In genomic region chr11:104934594-104934993, GRCh38 we compare ENCODE assay signal across 26 cellular contexts. TPM values are rescaled to one million over a fixed set of nuclear protein-coding genes. Genes with fewer than 3 reads are reported as not detected.
A peak's percentile ranks its signal among the peaks of the same experiment; 100 is the strongest.
DNase-seq lines count a peak whose midpoint lies in the region; ATAC-seq and TF ChIP-seq lines count a peak whose summit lies in the region.
"Had no signal": no experiment of that assay in that cellular context is flagged by ENCODE, and none has a peak within 500 bp of the region (broad histone marks: within the 10 kb centered on the region; RNA-seq: fewer than 3 reads in every experiment).

No MANE protein-coding gene starts in this region.

- H3K36me3 ChIP-seq in CD4-positive, alpha-beta memory T cell (ENCODE audit: insufficient read depth, low read length): no peaks in the 10 kb centered on the region
- H3K36me3 ChIP-seq in naive thymus-derived CD4-positive, alpha-beta T cell (ENCODE audit: control insufficient read depth in 2 of 3, insufficient read depth in 3 of 3, low read length in 3 of 3): no peaks in the 10 kb centered on the region
- H3K36me3 ChIP-seq: adrenal gland, sigmoid colon, upper lobe of left lung had no signal

- CTCF ChIA-PET in CD4-positive, alpha-beta memory T cell (lab: Charles Lee; ENCODE audit: partially characterized antibody): interaction anchor here (0.6 to 3.1 kb wide), 4 partner anchors 12 to 228 kb away, joined by 3 to 10 read pairs (median 3); no protein-coding TSS in a partner anchor
- CTCF ChIA-PET in activated CD8-positive, alpha-beta T cell treated with anti-CD3 and anti-CD28 coated beads for 36 hours (lab: Charles Lee): interaction anchor here (1.2 kb wide), 1 partner anchor 11 kb away, joined by 3 read pairs; no protein-coding TSS in a partner anchor
- CTCF ChIA-PET in naive thymus-derived CD4-positive, alpha-beta T cell (lab: Charles Lee): interaction anchor here (0.7 kb wide), 1 partner anchor 152 kb away, joined by 4 read pairs; no protein-coding TSS in a partner anchor

- peak overlapping the region in 4 of 7 donors; percentile 28 to 89 (median 60) for H3K27ac Mint-ChIP-seq in CD4-positive, alpha-beta memory T cell
- H3K27ac Mint-ChIP-seq in activated CD8-positive, alpha-beta T cell treated with anti-CD3 and anti-CD28 coated beads for 36 hours: peak overlapping the region; percentile 59
- H3K27ac Mint-ChIP-seq in naive thymus-derived CD4-positive, alpha-beta T cell: peak overlapping the region in 3 of 9 donors; percentile 10 to 27 (median 19)
- H3K27ac Mint-ChIP-seq: activated T-cell treated with anti-CD3 and anti-CD28 coated beads, Interleukin-2, amount 50 U/mL, for 72 hours; dendritic cell treated with granulocyte-macrophage colony-stimulating factor and Interleukin-4, amounts not matched to agents 40 ng/mL and 50 ng/mL, for 4 days; stimulated activated naive CD8-positive, alpha-beta T cell treated with anti-CD3 and anti-CD28 coated beads, Interleukin-15, amount 100 ng/mL, for 72 hours had no signal

- in situ Hi-C loops in GM13976 (cut with MboI; ENCODE audit: low sequenced_read_pairs, unreplicated experiment): no loop called here

- H3K9me3 Mint-ChIP-seq in CD4-positive, alpha-beta memory T cell: peaks cover 4 to 8% (median 6%) of the 10 kb centered on the region in 8 donors
- peaks cover 12% of the 10 kb centered on the region for H3K9me3 Mint-ChIP-seq in activated CD8-positive, alpha-beta T cell treated with anti-CD3 and anti-CD28 coated beads for 36 hours
- peaks cover 1 to 27% (median 16%) of the 10 kb centered on the region in 11 donors for H3K9me3 Mint-ChIP-seq in naive thymus-derived CD4-positive, alpha-beta T cell

- peak overlapping the region; percentile 13 to 87 (median 80) for H3K4me3 Mint-ChIP-seq in CD4-positive, alpha-beta memory T cell
- H3K4me3 Mint-ChIP-seq in activated CD8-positive, alpha-beta T cell treated with anti-CD3 and anti-CD28 coated beads for 36 hours: no peak overlapping the region
- H3K4me3 Mint-ChIP-seq in naive thymus-derived CD4-positive, alpha-beta T cell: peak overlapping the region; percentile 55 to 85 (median 74)
- H3K4me3 Mint-ChIP-seq: dendritic cell treated with granulocyte-macrophage colony-stimulating factor and Interleukin-4, amounts not matched to agents 40 ng/mL and 50 ng/mL, for 4 days; stimulated activated naive CD8-positive, alpha-beta T cell treated with anti-CD3 and anti-CD28 coated beads, Interleukin-15, amount 100 ng/mL, for 72 hours had no signal

- ATAC-seq in activated CD8-positive, alpha-beta T cell treated with anti-CD3 and anti-CD28 coated beads for 36 hours: no peak
- peak; percentile 65 for ATAC-seq in naive thymus-derived CD4-positive, alpha-beta T cell
- ATAC-seq in HG03196 (IDR thresholded peaks at IDR 0.05; ENCODE audit: unreplicated experiment): no peak
- ATAC-seq: activated T-cell treated with anti-CD3 and anti-CD28 coated beads, Interleukin-2, amount 50 U/mL, for 72 hours; foreskin keratinocyte; K562; SK-N-SH treated with all-trans-retinoic acid at 6 μM for 48 hours; stimulated activated naive CD8-positive, alpha-beta T cell treated with anti-CD3 and anti-CD28 coated beads, Interleukin-15, amount 100 ng/mL, for 72 hours had no signal

- no peak overlapping the region for H3K27ac ChIP-seq in CD4-positive, alpha-beta memory T cell (ENCODE audit: low read depth, low read length)
- H3K27ac ChIP-seq in naive thymus-derived CD4-positive, alpha-beta T cell (ENCODE audit: low read depth, low read length): no peak overlapping the region
- H3K27ac ChIP-seq: adrenal gland, epithelial cell of prostate, foreskin keratinocyte, parathyroid adenoma, RWPE1, sigmoid colon, upper lobe of left lung had no signal

- H3K27me3 ChIP-seq in CD4-positive, alpha-beta memory T cell (ENCODE audit: insufficient read depth, low read length): no peaks in the 10 kb centered on the region
- no peaks in the 10 kb centered on the region for H3K27me3 ChIP-seq in naive thymus-derived CD4-positive, alpha-beta T cell (ENCODE audit: control insufficient read depth in 2 of 2, insufficient read depth in 2 of 2, low read length in 2 of 2)
- H3K27me3 ChIP-seq: adrenal gland, foreskin keratinocyte, sigmoid colon, upper lobe of left lung had no signal

- peaks cover 25% of the 10 kb centered on the region for H3K4me1 ChIP-seq in CD4-positive, alpha-beta memory T cell (ENCODE audit: insufficient read depth, low read length)
- peaks cover 13 to 14% of the 10 kb centered on the region in 2 donors for H3K4me1 ChIP-seq in naive thymus-derived CD4-positive, alpha-beta T cell (ENCODE audit: control insufficient read depth in 2 of 2, insufficient read depth in 2 of 2, low read length in 2 of 2)
- H3K4me1 ChIP-seq: adrenal gland, foreskin keratinocyte, parathyroid adenoma, sigmoid colon, upper lobe of left lung had no signal

- POLR2A ChIA-PET in CD4-positive, alpha-beta memory T cell (lab: Charles Lee; ENCODE audit: partially characterized antibody): interaction anchor here (0.8 to 1.4 kb wide), 5 partner anchors 17 to 229 kb away, joined by 3 to 9 read pairs (median 3); partner anchors contain the start of gene CASP4
- POLR2A ChIA-PET in activated CD8-positive, alpha-beta T cell treated with anti-CD3 and anti-CD28 coated beads for 36 hours (lab: Charles Lee): no interaction called here
- POLR2A ChIA-PET in naive thymus-derived CD4-positive, alpha-beta T cell (lab: Charles Lee): interaction anchor here (0.8 kb wide), 1 partner anchor 17 kb away, joined by 3 read pairs; no protein-coding TSS in a partner anchor

- no peaks in the 10 kb centered on the region for H3K9me3 ChIP-seq in CD4-positive, alpha-beta memory T cell (ENCODE audit: control insufficient read depth in 1 of 2, low read length in 2 of 2)
- no peaks in the 10 kb centered on the region for H3K9me3 ChIP-seq in naive thymus-derived CD4-positive, alpha-beta T cell (ENCODE audit: control insufficient read depth in 2 of 3, low read length in 3 of 3)
- H3K9me3 ChIP-seq: adrenal gland, sigmoid colon, upper lobe of left lung had no signal

- peaks cover 29 to 49% (median 34%) of the 10 kb centered on the region in 4 donors for H3K4me1 Mint-ChIP-seq in CD4-positive, alpha-beta memory T cell
- peaks cover 20% of the 10 kb centered on the region for H3K4me1 Mint-ChIP-seq in activated CD8-positive, alpha-beta T cell treated with anti-CD3 and anti-CD28 coated beads for 36 hours (ENCODE audit: low read depth)
- peaks cover 21 to 44% (median 34%) of the 10 kb centered on the region in 7 donors for H3K4me1 Mint-ChIP-seq in naive thymus-derived CD4-positive, alpha-beta T cell

- H3K27me3 Mint-ChIP-seq in CD4-positive, alpha-beta memory T cell: no peaks in the 10 kb centered on the region
- no peaks in the 10 kb centered on the region for H3K27me3 Mint-ChIP-seq in activated CD8-positive, alpha-beta T cell treated with anti-CD3 and anti-CD28 coated beads for 36 hours
- peaks cover 0 to 28% (median 0%) of the 10 kb centered on the region in 5 donors for H3K27me3 Mint-ChIP-seq in naive thymus-derived CD4-positive, alpha-beta T cell
- H3K27me3 Mint-ChIP-seq: dendritic cell treated with granulocyte-macrophage colony-stimulating factor and Interleukin-4, amounts not matched to agents 40 ng/mL and 50 ng/mL, for 4 days; stimulated activated naive CD8-positive, alpha-beta T cell treated with anti-CD3 and anti-CD28 coated beads, Interleukin-15, amount 100 ng/mL, for 72 hours had no signal

- intact Hi-C loops in CD4-positive, alpha-beta memory T cell (cut with micrococcal nuclease): loop anchor here (1.0 kb wide), 1 partner anchor 16 kb away; no protein-coding TSS in a partner anchor
- intact Hi-C loops in activated CD8-positive, alpha-beta T cell treated with anti-CD3 and anti-CD28 coated beads for 36 hours (cut with micrococcal nuclease): no loop called here
- intact Hi-C loops in naive thymus-derived CD4-positive, alpha-beta T cell (cut with micrococcal nuclease): loop anchor here in 1 of 2 donors (1.0 kb wide), 1 partner anchor 16 kb away; no protein-coding TSS in a partner anchor

- peak in 4 of 5 donors; percentile 19 to 28 (median 24) for DNase-seq in CD4-positive, alpha-beta memory T cell
- peak; percentile 10 for DNase-seq in Jurkat, Clone E6-1 (ENCODE audit: low read depth, low spot score)
- no peak for DNase-seq in activated CD8-positive, alpha-beta T cell treated with anti-CD3 and anti-CD28 coated beads for 36 hours
- peak in 6 of 9 donors; percentile 8 to 37 (median 32) for DNase-seq in naive thymus-derived CD4-positive, alpha-beta T cell
- no peak for DNase-seq in GM13976 (ENCODE audit: low spot score)
- no peak for DNase-seq in DMS 273 treated with DMSO at 0.1 percent for 48 hours (lab: John Stamatoyannopoulos, UW)
- DNase-seq: activated CD4-positive, alpha-beta T cell treated with anti-CD3 and anti-CD28 coated beads, Interleukin-2, amount 50 U/mL, for 1 hour; activated T-cell treated with anti-CD3 and anti-CD28 coated beads, Interleukin-2, amount 50 U/mL, for 72 hours; adrenal gland; AML-193; foreskin keratinocyte; kidney; NCI-H1092 treated with DMSO at 0.1 percent for 48 hours; NCI-H2081; NCI-H510A treated with DMSO at 0.1 percent for 48 hours; sigmoid colon; stimulated activated naive CD8-positive, alpha-beta T cell treated with anti-CD3 and anti-CD28 coated beads, Interleukin-15, amount 100 ng/mL, for 72 hours; upper lobe of left lung had no signal

- H3K36me3 Mint-ChIP-seq in CD4-positive, alpha-beta memory T cell: peaks cover 0 to 6% of the 10 kb centered on the region in 2 donors
- peaks cover 8% of the 10 kb centered on the region for H3K36me3 Mint-ChIP-seq in activated CD8-positive, alpha-beta T cell treated with anti-CD3 and anti-CD28 coated beads for 36 hours (ENCODE audit: low read depth)
- H3K36me3 Mint-ChIP-seq in naive thymus-derived CD4-positive, alpha-beta T cell: peaks cover 10 to 41% (median 13%) of the 10 kb centered on the region in 5 donors

- no peak for TF ChIP-seq CTCF in activated CD8-positive, alpha-beta T cell treated with anti-CD3 and anti-CD28 coated beads for 36 hours (IDR thresholded peaks at IDR 0.05)
- no peak for TF ChIP-seq CTCF in GM13976 (IDR thresholded peaks at IDR 0.05; ENCODE audit: borderline replicate concordance, control extremely low read depth, extremely low read depth, insufficient read depth, missing control alignments)

- no peak overlapping the region for H3K4me3 ChIP-seq in CD4-positive, alpha-beta memory T cell (ENCODE audit: low read length in 2 of 2)
- H3K4me3 ChIP-seq in Jurkat, Clone E6-1 (ENCODE audit: low read length): no peak overlapping the region
- H3K4me3 ChIP-seq in naive thymus-derived CD4-positive, alpha-beta T cell (ENCODE audit: low read length): peak overlapping the region; percentile 4
- H3K4me3 ChIP-seq: adrenal gland, K562, sigmoid colon, upper lobe of left lung had no signal

RNA-seq across cellular contexts. Expression of gene CASP4, which starts 33.8 kb away (rescaled TPM):
- 10 to 100 TPM; 97.9 to 98.4 TPM for total RNA-seq in CD4-positive, alpha-beta memory T cell
- 100 to 1,000 TPM; 107 to 115 TPM for polyA plus RNA-seq in CD4-positive, alpha-beta memory T cell
- 34.8 TPM for polyA plus RNA-seq in Jurkat, Clone E6-1 (2012; ENCODE audit: insufficient read depth, insufficient read length)
- 10 to 100 TPM; 39.6 to 42.9 TPM for total RNA-seq in activated CD8-positive, alpha-beta T cell treated with anti-CD3 and anti-CD28 coated beads for 36 hours
- total RNA-seq in naive thymus-derived CD4-positive, alpha-beta T cell: 10 to 100 TPM; 60.7 to 94.7 (median 76.9) TPM
- 10 to 100 TPM; 59.5 to 75.1 TPM for polyA plus RNA-seq in naive thymus-derived CD4-positive, alpha-beta T cell

RNA-seq across cellular contexts. Expression of gene CASP12, which starts 36.3 kb away (rescaled TPM):
- total RNA-seq in CD4-positive, alpha-beta memory T cell: not detected
- polyA plus RNA-seq in CD4-positive, alpha-beta memory T cell: under 1 TPM in 1 of 2 donors, not detected in 1; 0.28 TPM
- polyA plus RNA-seq in Jurkat, Clone E6-1 (2012; ENCODE audit: insufficient read depth, insufficient read length): not detected
- not detected for total RNA-seq in activated CD8-positive, alpha-beta T cell treated with anti-CD3 and anti-CD28 coated beads for 36 hours
- total RNA-seq in naive thymus-derived CD4-positive, alpha-beta T cell: not detected
- polyA plus RNA-seq in naive thymus-derived CD4-positive, alpha-beta T cell: not detected
- total RNA-seq: bronchial epithelial cell, foreskin keratinocyte, K562 had no signal
- polyA plus RNA-seq: foreskin keratinocyte, K562 had no signal

Comparison
In these comparisons a context has a peak if more than half of its experiments do, and no peak if none do; other contexts are left out.
1. DNase-seq: peak in CD4-positive, alpha-beta memory T cell (4 of 5), Jurkat, Clone E6-1 (single experiment) and naive thymus-derived CD4-positive, alpha-beta T cell (6 of 9); none in activated CD8-positive, alpha-beta T cell treated with anti-CD3 and anti-CD28 coated beads for 36 hours (single experiment), GM13976 (single experiment) and DMS 273 treated with DMSO at 0.1 percent for 48 hours (single experiment).